Comparison of ENCODE assay signal across 8 cellular contexts in the genomic region with DNA sequence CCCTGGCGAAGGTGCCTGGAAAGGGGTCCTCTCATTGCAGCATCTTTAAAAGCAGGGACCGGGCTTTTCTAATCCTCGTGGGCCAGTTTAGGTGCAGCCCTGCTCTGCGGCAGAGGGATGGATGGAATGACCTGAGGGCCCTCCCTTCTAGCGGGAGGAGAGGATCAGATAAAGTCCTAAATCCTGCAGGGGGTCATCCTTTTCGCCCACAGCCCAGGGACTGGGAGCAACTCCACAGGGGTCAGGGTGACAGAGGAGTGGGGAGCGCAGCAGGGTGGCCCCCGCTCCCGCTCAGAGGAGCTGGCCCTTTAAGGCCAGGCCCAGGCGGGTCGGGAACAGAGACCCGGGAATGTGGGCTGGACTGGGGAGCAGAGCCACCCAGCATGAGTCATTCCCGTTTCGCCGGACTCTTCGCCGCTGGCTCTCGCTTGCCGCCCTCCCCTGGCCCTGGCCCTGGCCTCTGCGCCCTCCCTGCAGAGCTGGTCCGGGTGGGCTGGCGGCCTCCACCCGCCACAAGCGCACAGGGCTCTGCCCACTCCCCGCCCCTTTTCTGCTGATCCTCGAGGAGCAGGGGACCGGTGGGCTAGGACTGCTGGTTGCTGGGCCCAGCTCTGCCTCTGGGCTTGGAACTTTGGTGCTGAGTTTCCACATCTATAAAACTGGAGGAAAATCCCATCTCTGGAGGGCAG.
DNase-seq lines count a peak whose midpoint lies in the region; ATAC-seq, FAIRE-seq and TF ChIP-seq lines count a peak whose summit lies in the region.

No MANE protein-coding gene starts in this region.

- peak; percentile 43; the same call in 1 of the 2 replicates for TF ChIP-seq EP300 in Ishikawa (IDR thresholded peaks at IDR 0.05; ENCODE audit: borderline replicate concordance)

- no peaks in the 10 kb centered on the region for H4K20me1 ChIP-seq in keratinocyte (ENCODE audit: control insufficient read depth, extremely low read depth, insufficient read depth, low read length)

- no peak; the same call in 1 of the 2 replicates for TF ChIP-seq RAD21 in Ishikawa (IDR thresholded peaks at IDR 0.05; ENCODE audit: low read depth)

- H3K9me3 ChIP-seq in keratinocyte (ENCODE audit: control insufficient read depth, low read depth, low read length) = no peaks in the 10 kb centered on the region
- H3K9me3 ChIP-seq in stomach smooth muscle (ENCODE audit: control insufficient read depth in 2 of 2, low read length in 2 of 2) = peaks cover 0 to 4% of the 10 kb centered on the region in 2 donors

- H3K4me1 ChIP-seq in keratinocyte (ENCODE audit: control insufficient read depth, extremely low read depth, insufficient read depth, low read length) = peaks cover 37% of the 10 kb centered on the region
- H3K4me1 ChIP-seq in stomach smooth muscle (ENCODE audit: control insufficient read depth, insufficient read depth, low read length) = peaks cover 32% of the 10 kb centered on the region

- peak; percentile 41 for FAIRE-seq in keratinocyte (lab: Jason Lieb, UNC)

- DNase-seq in cardiac fibroblast (ENCODE audit: low read depth in 2 of 2) (peak; percentile 88), keratinocyte (ENCODE audit: low read depth, low spot score) (no peak)
- no peak for DNase-seq in NK-92 treated with Interleukin-12 subunit alpha and Interleukin-12 subunit beta, amount 100 ng/mL, for 24 hours (lab: John Stamatoyannopoulos, UW)

- no peaks in the 10 kb centered on the region for H3K9me1 ChIP-seq in keratinocyte (ENCODE audit: control insufficient read depth, extremely low read depth, insufficient read depth, low read length)

- H3K9ac ChIP-seq in keratinocyte (ENCODE audit: control insufficient read depth, extremely low read depth, insufficient read depth, low read length) (peak overlapping the region; percentile 75), stomach smooth muscle (ENCODE audit: low read length in 2 of 2) (peak overlapping the region; percentile 63 to 76)

- dilution Hi-C loops in keratinocyte (cut with MboI; ENCODE audit: extremely low pct_ligation_motif_present, low sequenced_read_pairs) = no loop called here

- H3K27ac ChIP-seq in C4-2B = peak overlapping the region; percentile 59
- peak overlapping the region; percentile 82 for H3K27ac ChIP-seq in keratinocyte (ENCODE audit: control insufficient read depth, insufficient read depth, low read length)
- H3K27ac ChIP-seq in stomach smooth muscle (ENCODE audit: low read length) = peak overlapping the region; percentile 80

- peak overlapping the region; percentile 95 for H3K4me2 ChIP-seq in keratinocyte (ENCODE audit: control insufficient read depth, extremely low read depth, insufficient read depth, low read depth, low read length)

- ATAC-seq in HG02885 (IDR thresholded peaks at IDR 0.05; ENCODE audit: poor library complexity, unreplicated experiment) (no peak), GM18517 (IDR thresholded peaks at IDR 0.05; ENCODE audit: unreplicated experiment) (no peak)

- TF ChIP-seq CTCF in C4-2B (conservative IDR thresholded peaks at IDR 0.05) (no peak), cardiac fibroblast (IDR thresholded peaks at IDR 0.05; ENCODE audit: low read depth, low read length) (no peak), keratinocyte (optimal IDR thresholded peaks at IDR 0.05 in 1 of 3, IDR thresholded peaks at IDR 0.05 in 1 of 3, conservative IDR thresholded peaks at IDR 0.05 in 1 of 3; ENCODE audit: extremely low read depth in 1 of 3, insufficient read depth in 2 of 3, low read length in 3 of 3) (no peak)

- no peaks in the 10 kb centered on the region for H3K79me2 ChIP-seq in keratinocyte (ENCODE audit: control insufficient read depth, insufficient read depth, low read length)

- H2AFZ ChIP-seq in keratinocyte (ENCODE audit: control insufficient read depth, low read length) = peak overlapping the region; percentile 82

- H3K4me3 ChIP-seq in cardiac fibroblast (replicated peaks in 1 of 2; ENCODE audit: low read depth in 2 of 2, low read length in 2 of 2) = peak overlapping the region; percentile 65 to 72
- peak overlapping the region; percentile 49 to 81 (median 65) for H3K4me3 ChIP-seq in keratinocyte (ENCODE audit: control insufficient read depth in 2 of 3, extremely low read depth in 1 of 3, insufficient read depth in 2 of 3, low read depth in 1 of 3, low read length in 3 of 3)
- H3K4me3 ChIP-seq in stomach smooth muscle (ENCODE audit: low read length in 2 of 2) = peak overlapping the region; percentile 68 to 77

- H3K27me3 ChIP-seq in keratinocyte (ENCODE audit: control insufficient read depth, extremely low read depth, insufficient read depth, low read length) = no peaks in the 10 kb centered on the region
- no peaks in the 10 kb centered on the region for H3K27me3 ChIP-seq in stomach smooth muscle (ENCODE audit: control insufficient read depth in 1 of 2, insufficient read depth in 2 of 2, low read length in 2 of 2)

- H3K36me3 ChIP-seq in keratinocyte (ENCODE audit: control insufficient read depth in 2 of 2, extremely low read depth in 1 of 2, insufficient read depth in 2 of 2, low read length in 2 of 2) (no peaks in the 10 kb centered on the region), stomach smooth muscle (ENCODE audit: control insufficient read depth in 2 of 2, insufficient read depth in 2 of 2, low read length in 2 of 2) (no peaks in the 10 kb centered on the region)

TF ChIP-seq in Ishikawa, 13 proteins besides CTCF, POLR2A, EP300 and RAD21:
- TF ChIP-seq TCF12 (IDR thresholded peaks at IDR 0.05; ENCODE audit: low read depth) (peak; percentile 61), TEAD4 (IDR thresholded peaks at IDR 0.05) (peak; percentile 90), ZBTB7A (IDR thresholded peaks at IDR 0.05; ENCODE audit: low read depth) (peak; percentile 78), EGR1 (IDR thresholded peaks at IDR 0.05) (no peak)
- TF ChIP-seq, protein P1, sequence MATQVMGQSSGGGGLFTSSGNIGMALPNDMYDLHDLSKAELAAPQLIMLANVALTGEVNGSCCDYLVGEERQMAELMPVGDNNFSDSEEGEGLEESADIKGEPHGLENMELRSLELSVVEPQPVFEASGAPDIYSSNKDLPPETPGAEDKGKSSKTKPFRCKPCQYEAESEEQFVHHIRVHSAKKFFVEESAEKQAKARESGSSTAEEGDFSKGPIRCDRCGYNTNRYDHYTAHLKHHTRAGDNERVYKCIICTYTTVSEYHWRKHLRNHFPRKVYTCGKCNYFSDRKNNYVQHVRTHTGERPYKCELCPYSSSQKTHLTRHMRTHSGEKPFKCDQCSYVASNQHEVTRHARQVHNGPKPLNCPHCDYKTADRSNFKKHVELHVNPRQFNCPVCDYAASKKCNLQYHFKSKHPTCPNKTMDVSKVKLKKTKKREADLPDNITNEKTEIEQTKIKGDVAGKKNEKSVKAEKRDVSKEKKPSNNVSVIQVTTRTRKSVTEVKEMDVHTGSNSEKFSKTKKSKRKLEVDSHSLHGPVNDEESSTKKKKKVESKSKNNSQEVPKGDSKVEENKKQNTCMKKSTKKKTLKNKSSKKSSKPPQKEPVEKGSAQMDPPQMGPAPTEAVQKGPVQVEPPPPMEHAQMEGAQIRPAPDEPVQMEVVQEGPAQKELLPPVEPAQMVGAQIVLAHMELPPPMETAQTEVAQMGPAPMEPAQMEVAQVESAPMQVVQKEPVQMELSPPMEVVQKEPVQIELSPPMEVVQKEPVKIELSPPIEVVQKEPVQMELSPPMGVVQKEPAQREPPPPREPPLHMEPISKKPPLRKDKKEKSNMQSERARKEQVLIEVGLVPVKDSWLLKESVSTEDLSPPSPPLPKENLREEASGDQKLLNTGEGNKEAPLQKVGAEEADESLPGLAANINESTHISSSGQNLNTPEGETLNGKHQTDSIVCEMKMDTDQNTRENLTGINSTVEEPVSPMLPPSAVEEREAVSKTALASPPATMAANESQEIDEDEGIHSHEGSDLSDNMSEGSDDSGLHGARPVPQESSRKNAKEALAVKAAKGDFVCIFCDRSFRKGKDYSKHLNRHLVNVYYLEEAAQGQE (IDR thresholded peaks at IDR 0.05; ENCODE audit: low read depth) = no peak

Comparison
In these comparisons a context has a peak if more than half of its experiments do, and no peak if none do; other contexts are left out.
1. DNase-seq: peak in cardiac fibroblast (2 of 2); none in keratinocyte (single experiment) and NK-92 treated with Interleukin-12 subunit alpha and Interleukin-12 subunit beta, amount 100 ng/mL, for 24 hours (single experiment).
2. Peak in every context shown above with its lines, with median percentiles within 50 percentile points of each other: H3K27ac ChIP-seq and H3K4me3 ChIP-seq.